ENCODE assay signal across 8 cellular contexts in the genomic region with DNA sequence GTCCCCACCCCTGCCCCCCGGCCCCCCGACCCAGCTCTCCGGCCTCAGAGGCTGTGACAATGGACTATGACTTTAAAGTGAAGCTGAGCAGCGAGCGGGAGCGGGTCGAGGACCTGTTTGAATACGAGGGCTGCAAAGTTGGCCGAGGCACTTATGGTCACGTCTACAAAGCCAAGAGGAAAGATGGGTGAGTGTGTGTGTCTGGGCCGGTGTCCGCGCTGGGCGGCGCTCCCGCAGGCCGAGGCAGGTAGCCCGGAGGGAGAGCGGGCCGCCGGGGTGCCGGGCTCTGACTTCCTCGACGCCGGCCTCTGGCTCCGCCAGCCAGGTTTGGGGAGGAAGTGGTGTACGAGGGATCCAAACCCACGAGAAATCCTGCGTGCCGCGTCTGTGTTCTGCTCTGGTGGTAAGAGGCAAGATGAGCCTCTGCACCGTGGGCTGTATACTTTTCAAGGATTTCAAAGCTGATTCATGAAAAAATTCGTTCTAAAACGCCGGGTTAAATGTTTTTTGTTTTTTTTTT. TPM values are rescaled to one million over a fixed set of nuclear protein-coding genes. Genes with fewer than 3 reads are reported as not detected.
A peak's percentile ranks its signal among the peaks of the same experiment; 100 is the strongest.
DNase-seq lines count a peak whose midpoint lies in the region; FAIRE-seq and TF ChIP-seq lines count a peak whose summit lies in the region.

No MANE protein-coding gene starts in this region.

- peaks cover 9% of the 10 kb centered on the region for H3K4me1 ChIP-seq in mammary epithelial cell (ENCODE audit: insufficient read depth, low read length)

- WGBS in mammary epithelial cell (ENCODE audit: low coverage, missing lambda C conversion rate): 0% methylated on average over 17 of the region's 35 CpGs

- in situ Hi-C loops in mammary epithelial cell (cut with MboI; ENCODE audit: low sequenced_read_pairs in 2 of 2): no loop called here

- intact Hi-C loops in mammary epithelial cell (cut with micrococcal nuclease): loop anchor here (1.0 to 10.0 kb wide), 3 partner anchors 33 to 120 kb away; no protein-coding TSS in a partner anchor

- H4K20me1 ChIP-seq in mammary epithelial cell (ENCODE audit: insufficient read depth, low read length): peaks cover 4% of the 10 kb centered on the region

- H3K9me3 ChIP-seq in WERI-Rb-1 (ENCODE audit: severe bottlenecking) (no peaks in the 10 kb centered on the region), mammary epithelial cell (replicated peaks; ENCODE audit: insufficient read depth, low read length) (no peaks in the 10 kb centered on the region)

- CTCF ChIA-PET in mammary epithelial cell (lab: Charles Lee; ENCODE audit: low non-redundant PET): no interaction called here

- peak overlapping the region; percentile 94 for H2AFZ ChIP-seq in mammary epithelial cell (ENCODE audit: low read depth, low read length)

- peak overlapping the region; percentile 90 for H3K4me3 ChIP-seq in WERI-Rb-1 (ENCODE audit: low read depth, low read length)
- peak overlapping the region; percentile 74 to 90 (median 84) for H3K4me3 ChIP-seq in mammary epithelial cell (replicated peaks in 1 of 3; ENCODE audit: insufficient read depth in 1 of 3, low read depth in 2 of 3, low read length in 3 of 3)

- H3K27ac ChIP-seq in WERI-Rb-1 (peak overlapping the region; percentile 99), mammary epithelial cell (ENCODE audit: insufficient read depth, low read depth, low read length) (peak overlapping the region; percentile 58)

- no peak for FAIRE-seq in H54 (lab: Jason Lieb, UNC)

- no peaks in the 10 kb centered on the region for H3K27me3 ChIP-seq in WERI-Rb-1 (ENCODE audit: insufficient read depth, low read depth, severe bottlenecking)
- H3K27me3 ChIP-seq in mammary epithelial cell (ENCODE audit: insufficient read depth, low read length): no peaks in the 10 kb centered on the region

- DNase-seq in GM04504 (ENCODE audit: low read depth) (peak; percentile 10), H54 (ENCODE audit: insufficient read length, low spot score) (peak; percentile 14), LoVo (ENCODE audit: low spot score) (peak; percentile 47), WERI-Rb-1 (peak; percentile 65), mammary epithelial cell (peak; percentile 71), islet precursor cell (peak; percentile 83), GOT3 (lab: John Stamatoyannopoulos, UW) (no peak)
- peak; percentile 25 to 33 (median 26) for DNase-seq in stimulated activated CD4-positive, alpha-beta T cell treated with anti-CD3 and anti-CD28 coated beads, Interleukin-12 subunit alpha, Interleukin-12 subunit beta, amount 100 ng/mL, for 48 hours (ENCODE audit: low read depth in 2 of 3, low spot score in 1 of 3)

- dilution Hi-C loops in mammary epithelial cell (cut with HindIII; ENCODE audit: low sequenced_read_pairs): no loop called here

- H3K36me3 ChIP-seq in WERI-Rb-1: peaks cover 5% of the 10 kb centered on the region; the same call in 1 of the 2 replicates
- no peaks in the 10 kb centered on the region for H3K36me3 ChIP-seq in mammary epithelial cell (ENCODE audit: insufficient read depth, low read length)

- peaks cover 57% of the 10 kb centered on the region for H3K79me2 ChIP-seq in mammary epithelial cell (ENCODE audit: insufficient read depth, low read length)

- H3K9ac ChIP-seq in mammary epithelial cell (ENCODE audit: insufficient read depth, low read length): peak overlapping the region; percentile 85

- no peak for TF ChIP-seq POLR2A in H54 (IDR thresholded peaks at IDR 0.05; ENCODE audit: low read depth, low read length)

- TF ChIP-seq CTCF in WERI-Rb-1 (IDR thresholded peaks at IDR 0.05; ENCODE audit: low read depth, low read length) (0 out of 2 replicates have a peak, but pooled peaks have one; percentile 19), mammary epithelial cell (conservative IDR thresholded peaks at IDR 0.05 in 1 of 2, IDR thresholded peaks at IDR 0.05 in 1 of 2; ENCODE audit: extremely low read depth in 1 of 2, insufficient read depth in 1 of 2, low read depth in 1 of 2, low read length in 2 of 2) (peak in 1 of 2 donors; percentile 29)

- peak overlapping the region; percentile 92 for H3K4me2 ChIP-seq in mammary epithelial cell (ENCODE audit: insufficient read depth, low read depth, low read length)

- no TSS peak for BruUV-seq in mammary epithelial cell (replicated peaks; lab: Mats Ljungman, UMichigan)

RNA-seq across cellular contexts. Expression of a gene that starts 0.7 kb away (rescaled TPM):
- 10 to 100 TPM; 22.0 to 23.6 TPM for total RNA-seq in mammary epithelial cell
- 23.3 TPM for polyA plus RNA-seq in mammary epithelial cell
- 20.5 TPM for polyA minus RNA-seq in mammary epithelial cell

RNA-seq across cellular contexts. Expression of a gene that starts 32.5 kb away (rescaled TPM):
- total RNA-seq in mammary epithelial cell: 10 to 100 TPM; 57.8 to 63.5 TPM
- polyA plus RNA-seq in mammary epithelial cell: 22.7 TPM
- 70.8 TPM for polyA minus RNA-seq in mammary epithelial cell
